ENCODE assay signal across 12 cellular contexts in the genomic region with DNA sequence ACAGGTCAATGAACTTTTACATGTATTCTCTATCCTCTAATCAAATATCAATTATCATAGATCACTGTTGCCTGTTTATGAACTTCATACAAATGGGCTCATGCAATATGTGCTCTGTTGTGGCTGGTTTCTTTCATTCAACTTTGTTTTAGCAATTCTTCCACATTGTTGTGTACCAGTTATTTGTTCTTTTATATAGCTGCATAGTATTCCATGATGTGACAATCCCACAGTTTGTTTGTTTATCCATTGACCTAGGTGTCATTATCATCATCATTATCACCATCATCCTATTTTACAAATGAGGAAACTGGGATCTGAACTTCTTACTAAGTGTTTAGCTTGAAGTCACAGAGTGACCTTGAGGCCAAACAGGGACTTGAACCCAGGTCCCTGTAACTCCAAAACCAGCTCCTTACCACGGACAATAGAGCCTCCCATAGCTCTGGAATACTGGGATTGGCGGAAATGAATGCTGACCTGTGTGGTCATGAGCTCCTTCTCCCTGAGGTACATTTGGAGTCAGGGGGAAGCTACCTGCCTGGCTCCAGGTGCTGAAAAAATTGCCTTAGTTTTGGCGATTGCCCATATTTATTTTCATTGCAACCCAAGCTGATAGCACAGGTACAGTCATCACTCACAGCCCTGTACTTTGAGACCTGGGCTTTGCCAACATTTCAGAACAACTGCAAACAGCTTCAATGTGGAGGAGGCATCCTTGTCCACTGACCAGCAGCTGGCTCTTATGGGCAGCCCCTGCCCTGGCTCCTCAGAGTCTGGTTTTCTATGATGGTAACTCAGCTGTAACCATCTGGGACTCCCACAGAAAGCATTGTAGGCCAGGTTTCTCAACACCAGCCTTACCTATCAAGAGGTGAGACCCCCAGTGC. TPM values are rescaled to one million over a fixed set of nuclear protein-coding genes. Genes with fewer than 3 reads are reported as not detected.
DNase-seq lines count a peak whose midpoint lies in the region; ATAC-seq, FAIRE-seq and TF ChIP-seq lines count a peak whose summit lies in the region.
"Had no signal": no experiment of that assay in that cellular context is flagged by ENCODE, and none has a peak within 500 bp of the region (broad histone marks: within the 10 kb centered on the region; RNA-seq: fewer than 3 reads in every experiment).

No MANE protein-coding gene starts in this region.

- peaks cover 0 to 5% (median 2%) of the 10 kb centered on the region in 3 donors for H3K36me3 ChIP-seq in pancreas

- no peaks in the 10 kb centered on the region for H3K9me3 Mint-ChIP-seq in effector memory CD8-positive, alpha-beta T cell
- H3K9me3 Mint-ChIP-seq: activated T-helper 2 cell treated with anti-CD3 and anti-CD28 coated beads, Interferon-gamma antibody, Interleukin-2, Interleukin-4, amounts not matched to agents 10 μg/mL and 5 μg/mL and 100 μg/mL, durations not matched to agents 14 hours and 24 hours and 36 hours had no signal

- peaks cover 54 to 74% (median 72%) of the 10 kb centered on the region in 3 donors for H3K4me1 ChIP-seq in pancreas

- TF ChIP-seq CTCF in pancreas (IDR thresholded peaks at IDR 0.05): no peak

- H3K27me3 Mint-ChIP-seq in effector memory CD8-positive, alpha-beta T cell: no peaks in the 10 kb centered on the region

- H3K27ac ChIP-seq in epithelial cell of prostate (peak overlapping the region; percentile 99), pancreas (peak overlapping the region; percentile 92 to 100 (median 97))
- H3K27ac ChIP-seq: VCaP had no signal

- DNase-seq in ACHN (peak; percentile 43), HTR-8/SVneo (ENCODE audit: insufficient read length, low spot score) (no peak), epithelial cell of prostate (ENCODE audit: low read depth, low spot score) (no peak), pancreas (peak in 4 of 6 donors; percentile 59 to 87 (median 84)), NCI-H1092 treated with DMSO at 0.1 percent for 48 hours (lab: John Stamatoyannopoulos, UW) (no peak), Kasumi-1 (lab: John Stamatoyannopoulos, UW) (no peak)
- DNase-seq in effector memory CD8-positive, alpha-beta T cell: no peak
- DNase-seq in stimulated activated CD4-positive, alpha-beta T cell treated with anti-CD3 and anti-CD28 coated beads, Interleukin-2, amount 100 ng/mL, for 48 hours: no peak
- DNase-seq: NCI-H1694 treated with DMSO at 0.1 percent for 48 hours had no signal

- peaks cover 71 to 82% of the 10 kb centered on the region in 2 donors for H3K4me1 Mint-ChIP-seq in effector memory CD8-positive, alpha-beta T cell (ENCODE audit: low read depth in 2 of 2)

- H3K4me3 Mint-ChIP-seq in effector memory CD8-positive, alpha-beta T cell: peak overlapping the region in 1 of 2 donors; percentile 75
- H3K4me3 Mint-ChIP-seq: CD14-positive monocyte had no signal

- in situ Hi-C loops in ACHN (cut with HindIII; ENCODE audit: low pct_ligation_motif_present, low pct_unique_long_range_greater_than_20kb, low sequenced_read_pairs): no loop called here

- intact Hi-C loops in pancreas (cut with DNase I): loop anchor here in 2 of 3 donors (10.0 kb wide), 2 partner anchors 259 to 539 kb away; no protein-coding TSS in a partner anchor

- peaks cover 42% of the 10 kb centered on the region for H3K36me3 Mint-ChIP-seq in effector memory CD8-positive, alpha-beta T cell (ENCODE audit: insufficient read depth)

- H3K9me3 ChIP-seq in pancreas: no peaks in the 10 kb centered on the region

- no peaks in the 10 kb centered on the region for H3K27me3 ChIP-seq in pancreas

- peak overlapping the region in 1 of 2 donors; percentile 97 for H3K27ac Mint-ChIP-seq in effector memory CD8-positive, alpha-beta T cell
- H3K27ac Mint-ChIP-seq: activated T-helper 2 cell treated with anti-CD3 and anti-CD28 coated beads, Interferon-gamma antibody, Interleukin-2, Interleukin-4, amounts not matched to agents 10 μg/mL and 5 μg/mL and 100 μg/mL, durations not matched to agents 14 hours and 24 hours and 36 hours; CD14-positive monocyte had no signal

- peak; percentile 28 for FAIRE-seq in HTR-8/SVneo (lab: Jason Lieb, UNC)
- no peak for FAIRE-seq in pancreas (lab: Jason Lieb, UNC)

- H3K4me3 ChIP-seq in pancreas: peak overlapping the region in 1 of 4 donors; percentile 13

- 15 to 21% methylated on average over 3 of the region's 3 CpGs for WGBS in pancreas, 2 donors

- ATAC-seq in pancreas: peak; percentile 43 to 63 (median 60)
- no peak for ATAC-seq in effector memory CD8-positive, alpha-beta T cell (replicated peaks)

RNA-seq across cellular contexts. Expression of a gene that starts 9.2 kb away (rescaled TPM):
- 100 to 1,000 TPM; 121 to 310 (median 212) TPM for total RNA-seq in pancreas
- polyA plus RNA-seq in pancreas: 100 to 1,000 TPM in 1 of 2 donors, 10 to 100 TPM in 1; 63.7 to 150 TPM

Comparison
In these comparisons a context has a peak if more than half of its experiments do, and no peak if none do; other contexts are left out.
1. DNase-seq: peak in ACHN (single experiment) and pancreas (4 of 6); none in HTR-8/SVneo (single experiment), epithelial cell of prostate (single experiment), NCI-H1092 treated with DMSO at 0.1 percent for 48 hours (single experiment), Kasumi-1 (0 of 2), effector memory CD8-positive, alpha-beta T cell (0 of 3) and stimulated activated CD4-positive, alpha-beta T cell treated with anti-CD3 and anti-CD28 coated beads, Interleukin-2, amount 100 ng/mL, for 48 hours (0 of 2).